In genomic region chr3:105584351-105584790, GRCh38 we compare ENCODE assay signal across 26 cellular contexts.
DNase-seq lines count a peak whose midpoint lies in the region; ATAC-seq and TF ChIP-seq lines count a peak whose summit lies in the region.
"Had no signal": no experiment of that assay in that cellular context is flagged by ENCODE, and none has a peak within 500 bp of the region (broad histone marks: within the 10 kb centered on the region; RNA-seq: fewer than 3 reads in every experiment).

No MANE protein-coding gene starts in this region.

- 89% methylated on average over 1 of the region's 1 CpG for WGBS in mammary epithelial cell (ENCODE audit: low coverage, missing lambda C conversion rate)

- H3K4me2 ChIP-seq in mammary epithelial cell (ENCODE audit: insufficient read depth, low read depth, low read length), result no peak overlapping the region
- H3K4me2 ChIP-seq in neural cell (ENCODE audit: low read length), result no peak overlapping the region
- H3K4me2 ChIP-seq: neural progenitor cell had no signal

- H3K36me3 ChIP-seq in mammary epithelial cell (ENCODE audit: insufficient read depth, low read length) (no peaks in the 10 kb centered on the region), neural cell (ENCODE audit: insufficient read depth, low read length) (no peaks in the 10 kb centered on the region)
- H3K36me3 ChIP-seq: heart right ventricle, neural progenitor cell, SJCRH30, thyroid gland had no signal

- dilution Hi-C loops in mammary epithelial cell (cut with HindIII; ENCODE audit: low sequenced_read_pairs), result no loop called here

- no peak overlapping the region for H2AFZ ChIP-seq in mammary epithelial cell (ENCODE audit: low read depth, low read length)
- no peak overlapping the region for H2AFZ ChIP-seq in neural cell (ENCODE audit: low read depth, low read length)
- H2AFZ ChIP-seq: neural progenitor cell had no signal

- H3K4me3 ChIP-seq in mammary epithelial cell (replicated peaks in 1 of 3; ENCODE audit: insufficient read depth in 1 of 3, low read depth in 2 of 3, low read length in 3 of 3) (no peak overlapping the region), neural cell (ENCODE audit: low read length) (no peak overlapping the region)
- H3K4me3 ChIP-seq: heart right ventricle, mucosa of descending colon, neural progenitor cell, SJCRH30, skin epidermis, thyroid gland had no signal

- H3K27me3 ChIP-seq in mammary epithelial cell (ENCODE audit: insufficient read depth, low read length) (no peaks in the 10 kb centered on the region), neural cell (ENCODE audit: insufficient read depth, low read depth, low read length) (no peaks in the 10 kb centered on the region)
- H3K27me3 ChIP-seq: heart right ventricle, neural progenitor cell, SJCRH30, thyroid gland had no signal

- CTCF ChIA-PET in mammary epithelial cell (lab: Charles Lee; ENCODE audit: low non-redundant PET), result no interaction called here

- intact Hi-C loops in mammary epithelial cell (cut with micrococcal nuclease), result no loop called here

- H4K20me1 ChIP-seq in mammary epithelial cell (ENCODE audit: insufficient read depth, low read length) (no peaks in the 10 kb centered on the region), neural cell (ENCODE audit: insufficient read depth) (no peaks in the 10 kb centered on the region)

- TF ChIP-seq CTCF in mammary epithelial cell (conservative IDR thresholded peaks at IDR 0.05 in 1 of 2, IDR thresholded peaks at IDR 0.05 in 1 of 2; ENCODE audit: extremely low read depth in 1 of 2, insufficient read depth in 1 of 2, low read depth in 1 of 2, low read length in 2 of 2), result no peak
- no peak for TF ChIP-seq CTCF in neural cell (IDR thresholded peaks at IDR 0.05; ENCODE audit: poor library complexity, severe bottlenecking)

- H3K27ac ChIP-seq in mammary epithelial cell (ENCODE audit: insufficient read depth, low read depth, low read length) (no peak overlapping the region), neural cell (ENCODE audit: low read length) (no peak overlapping the region)
- H3K27ac ChIP-seq: heart right ventricle, neural progenitor cell, SJCRH30, skin epidermis, thyroid gland had no signal

- no peaks in the 10 kb centered on the region for H3F3A ChIP-seq in neural cell (ENCODE audit: insufficient read depth, low read length, poor library complexity, severe bottlenecking)

- in situ Hi-C loops in mammary epithelial cell (cut with MboI; ENCODE audit: low sequenced_read_pairs in 2 of 2), result no loop called here

- no peaks in the 10 kb centered on the region for H3K9me2 ChIP-seq in neural cell (ENCODE audit: insufficient read depth, low read length)

- no peak for TF ChIP-seq EP300 in neural cell (conservative IDR thresholded peaks at IDR 0.05; ENCODE audit: poor library complexity, severe bottlenecking)

- H3K79me2 ChIP-seq in mammary epithelial cell (ENCODE audit: insufficient read depth, low read length) (no peaks in the 10 kb centered on the region), neural cell (replicated peaks; ENCODE audit: insufficient read depth, low read length) (no peaks in the 10 kb centered on the region)

- no peak overlapping the region for H3K9ac ChIP-seq in mammary epithelial cell (ENCODE audit: insufficient read depth, low read length)
- no peak overlapping the region for H3K9ac ChIP-seq in neural cell (ENCODE audit: low read length)
- H3K9ac ChIP-seq: neural progenitor cell had no signal

- no peaks in the 10 kb centered on the region for H3K9me3 ChIP-seq in mammary epithelial cell (replicated peaks; ENCODE audit: insufficient read depth, low read length)
- H3K9me3 ChIP-seq in neural cell (ENCODE audit: low read length), result no peaks in the 10 kb centered on the region
- H3K9me3 ChIP-seq: mucosa of descending colon, SJCRH30, thyroid gland had no signal

- no peak for TF ChIP-seq RAD21 in neural cell (conservative IDR thresholded peaks at IDR 0.05)

- peaks cover 8% of the 10 kb centered on the region for H3K4me1 ChIP-seq in mammary epithelial cell (ENCODE audit: insufficient read depth, low read length)
- H3K4me1 ChIP-seq: heart right ventricle, neural progenitor cell, thyroid gland had no signal

- no TSS peak for BruUV-seq in mammary epithelial cell (replicated peaks; lab: Mats Ljungman, UMichigan)

- no peak for ATAC-seq in GM18511 (IDR thresholded peaks at IDR 0.05; ENCODE audit: unreplicated experiment)
- ATAC-seq: heart right ventricle, left ventricle myocardium superior, mucosa of descending colon, Panc1, T-cell had no signal

- DNase-seq in EL (peak; percentile 15), HT1080 (ENCODE audit: low read depth) (peak; percentile 60), mammary epithelial cell (peak; percentile 39), NCI-H2107 (lab: John Stamatoyannopoulos, UW) (no peak), C1 segment of cervical spinal cord (lab: John Stamatoyannopoulos, UW) (no peak), NCI-H1930 (lab: John Stamatoyannopoulos, UW) (no peak)
- DNase-seq: activated naive CD4-positive, alpha-beta T cell treated with anti-CD3 and anti-CD28 coated beads for 36 hours; activated T-cell treated with anti-CD3 and anti-CD28 coated beads, Interleukin-2, amount 50 U/mL, for 72 hours; CD4-positive, alpha-beta T cell; dermis blood vessel endothelial cell; DMS 273 treated with DMSO at 0.1 percent for 48 hours; GF-D8; heart right ventricle; left ventricle myocardium superior; mucosa of descending colon; NCI-H1417 treated with DMSO at 0.1 percent for 48 hours; NCI-H2227 treated with DMSO at 0.1 percent for 48 hours; SJCRH30; stimulated activated CD4-positive, alpha-beta T cell treated with anti-CD3 and anti-CD28 coated beads, Interleukin-2, amount 100 ng/mL, for 48 hours; T-cell; thyroid gland had no signal

TF ChIP-seq in neural cell, 6 proteins besides CTCF, POLR2A, EP300 and RAD21:
- no peak for TF ChIP-seq EZH2 (IDR thresholded peaks at IDR 0.05; ENCODE audit: borderline replicate concordance, insufficient read depth, low read length, poor library complexity, severe bottlenecking)
- no peak for TF ChIP-seq MXI1 (conservative IDR thresholded peaks at IDR 0.05; ENCODE audit: poor library complexity, severe bottlenecking)
- no peak for TF ChIP-seq SMC3 (conservative IDR thresholded peaks at IDR 0.05; ENCODE audit: poor library complexity)
- TF ChIP-seq, protein P1, sequence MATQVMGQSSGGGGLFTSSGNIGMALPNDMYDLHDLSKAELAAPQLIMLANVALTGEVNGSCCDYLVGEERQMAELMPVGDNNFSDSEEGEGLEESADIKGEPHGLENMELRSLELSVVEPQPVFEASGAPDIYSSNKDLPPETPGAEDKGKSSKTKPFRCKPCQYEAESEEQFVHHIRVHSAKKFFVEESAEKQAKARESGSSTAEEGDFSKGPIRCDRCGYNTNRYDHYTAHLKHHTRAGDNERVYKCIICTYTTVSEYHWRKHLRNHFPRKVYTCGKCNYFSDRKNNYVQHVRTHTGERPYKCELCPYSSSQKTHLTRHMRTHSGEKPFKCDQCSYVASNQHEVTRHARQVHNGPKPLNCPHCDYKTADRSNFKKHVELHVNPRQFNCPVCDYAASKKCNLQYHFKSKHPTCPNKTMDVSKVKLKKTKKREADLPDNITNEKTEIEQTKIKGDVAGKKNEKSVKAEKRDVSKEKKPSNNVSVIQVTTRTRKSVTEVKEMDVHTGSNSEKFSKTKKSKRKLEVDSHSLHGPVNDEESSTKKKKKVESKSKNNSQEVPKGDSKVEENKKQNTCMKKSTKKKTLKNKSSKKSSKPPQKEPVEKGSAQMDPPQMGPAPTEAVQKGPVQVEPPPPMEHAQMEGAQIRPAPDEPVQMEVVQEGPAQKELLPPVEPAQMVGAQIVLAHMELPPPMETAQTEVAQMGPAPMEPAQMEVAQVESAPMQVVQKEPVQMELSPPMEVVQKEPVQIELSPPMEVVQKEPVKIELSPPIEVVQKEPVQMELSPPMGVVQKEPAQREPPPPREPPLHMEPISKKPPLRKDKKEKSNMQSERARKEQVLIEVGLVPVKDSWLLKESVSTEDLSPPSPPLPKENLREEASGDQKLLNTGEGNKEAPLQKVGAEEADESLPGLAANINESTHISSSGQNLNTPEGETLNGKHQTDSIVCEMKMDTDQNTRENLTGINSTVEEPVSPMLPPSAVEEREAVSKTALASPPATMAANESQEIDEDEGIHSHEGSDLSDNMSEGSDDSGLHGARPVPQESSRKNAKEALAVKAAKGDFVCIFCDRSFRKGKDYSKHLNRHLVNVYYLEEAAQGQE (IDR thresholded peaks at IDR 0.05; ENCODE audit: borderline replicate concordance), result no peak
- TF ChIP-seq POLR2AphosphoS5 (IDR thresholded peaks at IDR 0.05), result peak; percentile 81
- no peak for TF ChIP-seq TAF1 (IDR thresholded peaks at IDR 0.05; ENCODE audit: low read depth)

Comparison
In these comparisons a context has a peak if more than half of its experiments do, and no peak if none do; other contexts are left out.
1. DNase-seq: peak in EL (single experiment), HT1080 (single experiment) and mammary epithelial cell (single experiment); none in NCI-H2107 (single experiment), C1 segment of cervical spinal cord (0 of 14) and NCI-H1930 (0 of 2).